Comparison of ENCODE assay signal across 9 cellular contexts in genomic region chr2:12412898-12413305, GRCh38.
DNase-seq lines count a peak whose midpoint lies in the region; ATAC-seq, FAIRE-seq and TF ChIP-seq lines count a peak whose summit lies in the region.
"Had no signal": no experiment of that assay in that cellular context is flagged by ENCODE, and none has a peak within 500 bp of the region (broad histone marks: within the 10 kb centered on the region; RNA-seq: fewer than 3 reads in every experiment).

No MANE protein-coding gene starts in this region.

- no peak overlapping the region for H3K27ac Mint-ChIP-seq in H9

- no peak overlapping the region for H3K18ac ChIP-seq in H9 (ENCODE audit: insufficient read length, low read depth, low read length)

- TF ChIP-seq POLR2A in GM12891 (IDR thresholded peaks at IDR 0.05; ENCODE audit: low read depth, low read length), result no peak

- no peak overlapping the region for H4K8ac ChIP-seq in H9 (replicated peaks; ENCODE audit: insufficient read length, low read depth, low read length)

- no peak for TF ChIP-seq CTCF in fibroblast of lung (conservative IDR thresholded peaks at IDR 0.05 in 1 of 2, IDR thresholded peaks at IDR 0.05 in 1 of 2; ENCODE audit: low read depth in 1 of 2, low read length in 2 of 2)
- no peak for TF ChIP-seq CTCF in H9 (conservative IDR thresholded peaks at IDR 0.05)

- H4K91ac ChIP-seq in H9 (ENCODE audit: insufficient read length, low read depth, low read length), result no peak overlapping the region

- H3K23ac ChIP-seq in H9 (ENCODE audit: insufficient read length, low read depth, low read length), result no peak overlapping the region

- no peak overlapping the region for H3T11ph ChIP-seq in H9 (ENCODE audit: low read length)

- H2BK5ac ChIP-seq in H9 (ENCODE audit: insufficient read length, low read length), result no peak overlapping the region

- H2BK15ac ChIP-seq in H9 (ENCODE audit: low read depth, low read length), result no peak overlapping the region

- peak; percentile 25 for DNase-seq in GM12891 (ENCODE audit: insufficient read length, low spot score)
- peak; percentile 14 for DNase-seq in NCI-H226
- peak; percentile 51 to 73 for DNase-seq in fibroblast of lung (ENCODE audit: low read depth in 2 of 2)
- no peak for DNase-seq in inferior parietal cortex (ENCODE audit: extremely low spot score)
- DNase-seq in KG1 (lab: John Stamatoyannopoulos, UW), result no peak
- no peak for DNase-seq in H9
- no peak for DNase-seq in UCSD-AML1 (lab: John Stamatoyannopoulos, UW; ENCODE audit: unreplicated experiment)

- no peak overlapping the region for H2BK20ac ChIP-seq in H9 (ENCODE audit: low read depth, low read length, poor library complexity, severe bottlenecking)

- H3K79me2 ChIP-seq in fibroblast of lung (ENCODE audit: control insufficient read depth, insufficient read depth, low read length) (no peaks in the 10 kb centered on the region), H9 (ENCODE audit: insufficient read depth, low read length) (no peaks in the 10 kb centered on the region)

- no peak overlapping the region for H3K56ac ChIP-seq in H9 (ENCODE audit: insufficient read length, low read depth, low read length)

- FAIRE-seq in GM12891 (lab: Jason Lieb, UNC), result peak; percentile 55

- H3K4me2 ChIP-seq in fibroblast of lung (ENCODE audit: extremely low read depth, insufficient read depth, low read length) (no peak overlapping the region), H9 (ENCODE audit: insufficient read depth, insufficient read length, low read length) (no peak overlapping the region)

- H3K4me3 ChIP-seq in fibroblast of lung (replicated peaks in 1 of 4; ENCODE audit: control extremely low read depth in 1 of 4, insufficient read depth in 1 of 4, low read depth in 3 of 4, low read length in 4 of 4), result no peak overlapping the region

- H2AFZ ChIP-seq in fibroblast of lung (ENCODE audit: low read length), result peak overlapping the region; percentile 85
- H2AFZ ChIP-seq in H9 (ENCODE audit: low read length), result no peak overlapping the region

- no peaks in the 10 kb centered on the region for H3K23me2 ChIP-seq in H9 (ENCODE audit: insufficient read length, low read depth, low read length, poor library complexity, severe bottlenecking)

- no peak overlapping the region for H3K14ac ChIP-seq in H9 (ENCODE audit: insufficient read depth, low read length)

- H2BK12ac ChIP-seq in H9 (ENCODE audit: insufficient read length, low read depth, low read length), result no peak overlapping the region

- H3K9ac ChIP-seq in fibroblast of lung (ENCODE audit: insufficient read depth, low read length) (no peak overlapping the region), H9 (ENCODE audit: extremely low read depth, insufficient read length, low read length) (no peak overlapping the region)

- H3K27me3 Mint-ChIP-seq in H9 (ENCODE audit: low read depth), result no peaks in the 10 kb centered on the region

- peaks cover 6 to 10% of the 10 kb centered on the region in 2 experiments; a peak in 4 of 5 replicates for H3K9me3 Mint-ChIP-seq in H9

- WGBS in H9 (ENCODE audit: extremely low coverage, insufficient read length, low lambda C conversion rate), result no CpG with 5 or more reads among the region's 3 CpGs

- H2AK5ac ChIP-seq in H9 (ENCODE audit: insufficient read length, low read length), result no peak overlapping the region

- H3K36me3 Mint-ChIP-seq in H9 (ENCODE audit: insufficient read depth in 1 of 3, low read depth in 3 of 3), result peaks cover 0 to 11% (median 2%) of the 10 kb centered on the region in 3 experiments; a peak in 3 of 7 replicates

- H3K79me1 ChIP-seq in H9 (ENCODE audit: insufficient read depth, low read depth, low read length, poor library complexity, severe bottlenecking), result no peaks in the 10 kb centered on the region

- H4K5ac ChIP-seq in H9 (ENCODE audit: insufficient read length, low read depth, low read length), result no peak overlapping the region

- H3K4ac ChIP-seq in H9 (ENCODE audit: low read depth, low read length), result no peak overlapping the region

- H3K27ac ChIP-seq in fibroblast of lung (ENCODE audit: insufficient read depth, low read length) (no peak overlapping the region), H9 (ENCODE audit: insufficient read length, low read depth, low read length) (no peak overlapping the region)
- H3K27ac ChIP-seq: HL-60 had no signal

- H4K20me1 ChIP-seq in fibroblast of lung (ENCODE audit: control insufficient read depth, extremely low read depth, insufficient read depth, low read length) (no peaks in the 10 kb centered on the region), H9 (ENCODE audit: control insufficient read depth, insufficient read depth, insufficient read length) (no peaks in the 10 kb centered on the region)

- H3K4me3 Mint-ChIP-seq in H9, result no peak overlapping the region

- H3K9me3 ChIP-seq in fibroblast of lung (ENCODE audit: control insufficient read depth, insufficient read depth, low read depth, low read length) (no peaks in the 10 kb centered on the region), H9 (ENCODE audit: control insufficient read depth, low read depth, low read length) (no peaks in the 10 kb centered on the region)

- H3K27me3 ChIP-seq in fibroblast of lung (ENCODE audit: control insufficient read depth, insufficient read depth, low read length) (no peaks in the 10 kb centered on the region), H9 (ENCODE audit: insufficient read depth, low read length) (no peaks in the 10 kb centered on the region)

- no peak overlapping the region for H2BK120ac ChIP-seq in H9 (ENCODE audit: low read depth, low read length, poor library complexity, severe bottlenecking)

- peaks cover 2 to 4% of the 10 kb centered on the region in 2 experiments for H3K4me1 Mint-ChIP-seq in H9

- peak; percentile 99 for ATAC-seq in GM21825 (IDR thresholded peaks at IDR 0.05; ENCODE audit: unreplicated experiment)

- H3K4me1 ChIP-seq in fibroblast of lung (ENCODE audit: control insufficient read depth, extremely low read depth, insufficient read depth, low read length) (no peaks in the 10 kb centered on the region), H9 (ENCODE audit: insufficient read depth, low read length) (no peaks in the 10 kb centered on the region; the same call in 1 of the 2 replicates)

- H3K36me3 ChIP-seq in fibroblast of lung (ENCODE audit: control insufficient read depth, insufficient read depth, low read length), result no peaks in the 10 kb centered on the region

TF ChIP-seq in GM12891, 5 proteins besides CTCF, POLR2A, EP300 and RAD21:
- TF ChIP-seq TAF1 (IDR thresholded peaks at IDR 0.05; ENCODE audit: low read depth, low read length) (no peak), PAX5 (IDR thresholded peaks at IDR 0.05; ENCODE audit: insufficient read depth, low read length, severe bottlenecking) (peak; percentile 48), SPI1 (IDR thresholded peaks at IDR 0.05; ENCODE audit: low read depth, low read length) (peak; percentile 59), POLR2AphosphoS5 (IDR thresholded peaks at IDR 0.05; ENCODE audit: low read depth, low read length) (no peak), POU2F2 (IDR thresholded peaks at IDR 0.05; ENCODE audit: low read depth, low read length) (no peak)

Comparison
In these comparisons a context has a peak if more than half of its experiments do, and no peak if none do; other contexts are left out.
1. DNase-seq: peak in GM12891 (single experiment), NCI-H226 (single experiment) and fibroblast of lung (2 of 2); none in inferior parietal cortex (single experiment), KG1 (single experiment), H9 (single experiment) and UCSD-AML1 (single experiment).